ENCODE assay signal across 8 cellular contexts in the genomic region with DNA sequence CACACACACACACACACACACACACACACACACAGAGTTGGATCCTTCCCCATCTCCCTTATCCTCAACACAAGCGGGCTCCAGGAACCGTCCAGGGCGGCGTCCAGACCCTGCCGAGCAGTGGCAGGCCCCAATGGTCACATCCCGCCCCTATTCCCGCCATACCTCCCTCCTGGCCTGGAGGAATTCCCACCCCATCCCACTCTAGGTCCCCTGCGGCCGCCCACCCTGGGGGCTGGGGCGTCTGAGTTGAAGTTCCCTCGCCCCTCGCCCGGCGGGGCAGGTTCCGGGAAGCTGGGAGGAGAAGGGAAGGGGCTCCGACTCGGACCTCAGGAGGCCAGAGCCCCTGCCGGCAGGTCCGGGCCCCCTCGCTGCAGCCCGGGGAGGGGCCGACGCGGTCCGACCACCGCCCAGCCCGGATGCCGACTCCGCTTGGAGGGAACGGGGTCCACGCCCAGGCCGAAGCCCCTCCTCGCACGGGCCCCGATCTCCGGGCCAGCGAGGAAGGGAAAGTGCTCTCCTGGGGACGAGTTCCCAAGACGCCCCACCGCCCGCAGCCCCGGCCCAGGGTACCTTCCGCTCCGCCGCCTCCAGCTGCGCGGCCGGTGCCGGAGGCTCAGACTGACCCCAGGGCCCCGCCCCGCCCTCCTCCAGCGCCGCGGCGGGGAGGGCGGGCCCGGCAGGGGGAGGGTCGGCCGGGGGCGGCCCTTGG. TPM values are rescaled to one million over a fixed set of nuclear protein-coding genes. Genes with fewer than 3 reads are reported as not detected.
DNase-seq lines count a peak whose midpoint lies in the region; ATAC-seq lines count a peak whose summit lies in the region.

A gene (minus strand): TSS at position 623 of the 712 bp plus-strand sequence. CDS start 3,328 bp downstream, outside the sequence.

- H3K27ac ChIP-seq in temporal lobe (ENCODE audit: low read depth, low read length) = peak within 1 kb of the TSS; percentile 79

- ATAC-seq in GM21423 (IDR thresholded peaks at IDR 0.05; ENCODE audit: unreplicated experiment) = peak; percentile 60

- DNase-seq in NCI-H345 (lab: John Stamatoyannopoulos, UW) (peak; percentile 64), NCI-H345 treated with DMSO at 0.1 percent for 48 hours (lab: John Stamatoyannopoulos, UW; ENCODE audit: unreplicated experiment) (no peak), HT1080 (ENCODE audit: low read depth) (peak; percentile 24), T-helper 22 cell (ENCODE audit: low read depth) (peak; percentile 30), lung microvascular endothelial cell (ENCODE audit: low read depth in 2 of 2) (peak; percentile 73 to 76)
- peak; percentile 27 for DNase-seq in effector CD8-positive, alpha-beta T cell (lab: John Stamatoyannopoulos, UW)

RNA-seq across cellular contexts. Expression of the gene that starts here (rescaled TPM):
- total RNA-seq in HT1080 (2014; rRNA removed; shearing (Covaris generic)) = 325 and 423 TPM in 2 replicates
- polyA plus RNA-seq in HT1080 (2015; cell fraction: cytosol; rRNA removed) = 414 and 484 TPM in 2 replicates
- 222 and 239 TPM in 2 replicates for polyA plus RNA-seq in HT1080 (2015; cell fraction: nucleus; rRNA removed)
- total RNA-seq in lung microvascular endothelial cell (538 and 654 TPM in 2 replicates), temporal lobe (26.3 TPM)

Comparison
In these comparisons a context has a peak if more than half of its experiments do, and no peak if none do; other contexts are left out.
1. RNA of the gene that starts here (total RNA-seq): 538 to 654 TPM in lung microvascular endothelial cell and 325 to 423 TPM in HT1080; 26.3 TPM in temporal lobe (single experiment); every median in the first group is over 10 times any median in the second.